27 cellular contexts compared by ENCODE assay signal in genomic region chr19:21891086-21891485, GRCh38.
"Had no signal": no experiment of that assay in that cellular context is flagged by ENCODE, and none has a peak within 500 bp of the region (broad histone marks: within the 10 kb centered on the region; RNA-seq: fewer than 3 reads in every experiment).

No MANE protein-coding gene starts in this region.

- H3K4me1 Mint-ChIP-seq: stimulated activated effector memory CD8-positive, alpha-beta T cell treated with anti-CD3 and anti-CD28 coated beads, Interleukin-12 subunit alpha, Interleukin-12 subunit beta, amount 100 ng/mL, for 72 hours; stimulated activated memory B cell treated with anti-CD40 and anti-IgM and Interleukin-4, amounts not matched to agents 10 μg/mL and 1 μg/mL and 100 μg/mL, for 72 hours; stimulated activated naive B cell treated with anti-CD40 and anti-IgM and Interleukin-4, amounts not matched to agents 10 μg/mL and 1 μg/mL and 100 μg/mL, for 72 hours; stimulated activated naive CD8-positive, alpha-beta T cell treated with anti-CD3 and anti-CD28 coated beads, Interleukin-15, amount 100 ng/mL, for 72 hours had no signal

- H3K27ac Mint-ChIP-seq: stimulated activated effector memory CD8-positive, alpha-beta T cell treated with anti-CD3 and anti-CD28 coated beads, Interleukin-12 subunit alpha, Interleukin-12 subunit beta, amount 100 ng/mL, for 72 hours; stimulated activated memory B cell treated with anti-CD40 and anti-IgM and Interleukin-4, amounts not matched to agents 10 μg/mL and 1 μg/mL and 100 μg/mL, for 72 hours; stimulated activated naive B cell treated with anti-CD40 and anti-IgM and Interleukin-4, amounts not matched to agents 10 μg/mL and 1 μg/mL and 100 μg/mL, for 72 hours; stimulated activated naive CD8-positive, alpha-beta T cell treated with anti-CD3 and anti-CD28 coated beads, Interleukin-15, Interleukin-2, amounts not matched to agents 100 ng/mL and 50 ng/mL, for 24 hours; type B pancreatic cell had no signal

- H3K36me3 Mint-ChIP-seq: stimulated activated effector memory CD8-positive, alpha-beta T cell treated with anti-CD3 and anti-CD28 coated beads, Interleukin-12 subunit alpha, Interleukin-12 subunit beta, amount 100 ng/mL, for 72 hours; stimulated activated memory B cell treated with anti-CD40 and anti-IgM and Interleukin-4, amounts not matched to agents 10 μg/mL and 1 μg/mL and 100 μg/mL, for 72 hours; stimulated activated naive B cell treated with anti-CD40 and anti-IgM and Interleukin-4, amounts not matched to agents 10 μg/mL and 1 μg/mL and 100 μg/mL, for 72 hours; type B pancreatic cell had no signal

- H3K4me3 ChIP-seq: stomach, suprapubic skin, testis, thoracic aorta, thyroid gland, tibial artery, tibial nerve, transverse colon, upper lobe of left lung, upper lobe of right lung, uterus, vagina had no signal

- H3K4me3 Mint-ChIP-seq: stimulated activated effector memory CD8-positive, alpha-beta T cell treated with anti-CD3 and anti-CD28 coated beads, Interleukin-12 subunit alpha, Interleukin-12 subunit beta, amount 100 ng/mL, for 72 hours; stimulated activated memory B cell treated with anti-CD40 and anti-IgM and Interleukin-4, amounts not matched to agents 10 μg/mL and 1 μg/mL and 100 μg/mL, for 72 hours; stimulated activated naive B cell treated with anti-CD40 and anti-IgM and Interleukin-4, amounts not matched to agents 10 μg/mL and 1 μg/mL and 100 μg/mL, for 72 hours; stimulated activated naive CD8-positive, alpha-beta T cell treated with anti-CD3 and anti-CD28 coated beads, Interleukin-15, amount 100 ng/mL, for 72 hours; stimulated activated naive CD8-positive, alpha-beta T cell treated with anti-CD3 and anti-CD28 coated beads, Interleukin-15, Interleukin-2, amounts not matched to agents 100 ng/mL and 50 ng/mL, for 24 hours; type B pancreatic cell had no signal

- H3K4me1 ChIP-seq: stomach, suprapubic skin, testis, thyroid gland, tibial artery, tibial nerve, transverse colon, upper lobe of left lung, upper lobe of right lung, uterus, vagina had no signal

- DNase-seq: stimulated activated CD4-positive, alpha-beta T cell treated with anti-CD3 and anti-CD28 coated beads, Interleukin-2, amount 100 ng/mL, for 48 hours; stimulated activated CD4-positive, alpha-beta T cell treated with anti-CD3 and anti-CD28 coated beads, Interleukin-4, amount 100 ng/mL, for 1 hour; stimulated activated CD4-positive, alpha-beta T cell treated with anti-CD3 and anti-CD28 coated beads, Interleukin-4, amount 100 ng/mL, for 24 hours; stimulated activated CD4-positive, alpha-beta T cell treated with anti-CD3 and anti-CD28 coated beads, Interleukin-4, amount 100 ng/mL, for 4 hours; stimulated activated CD8-positive, alpha-beta memory T cell treated with anti-CD3 and anti-CD28 coated beads, Interleukin-4, amount 100 ng/mL, for 48 hours; stimulated activated naive B cell treated with anti-CD40 and anti-IgM and Interleukin-4, amounts not matched to agents 10 μg/mL and 1 μg/mL and 100 μg/mL, for 72 hours; stimulated activated naive CD4-positive, alpha-beta T cell; stimulated activated naive CD4-positive, alpha-beta T cell treated with Interleukin-2 at 50 U/mL for 16 hours; stimulated activated naive CD8-positive, alpha-beta T cell treated with anti-CD3 and anti-CD28 coated beads, Interleukin-15, amount 100 ng/mL, for 72 hours; stimulated activated naive CD8-positive, alpha-beta T cell treated with anti-CD3 and anti-CD28 coated beads, Interleukin-15, Interleukin-2, amounts not matched to agents 100 U/mL and 50 U/mL, for 24 hours; stomach; substantia nigra; testis; thyroid gland; tibial artery; transverse colon; upper lobe of left lung; upper lobe of right lung; uterus had no signal

- H3K27me3 ChIP-seq: stomach, suprapubic skin, testis, thyroid gland, tibial artery, tibial nerve, transverse colon, upper lobe of left lung, upper lobe of right lung, uterus, vagina had no signal

- ATAC-seq: stimulated activated memory B cell treated with anti-CD40 and anti-IgM and Interleukin-4, amounts not matched to agents 10 μg/mL and 1 μg/mL and 100 μg/mL, for 72 hours; stimulated activated naive B cell treated with anti-CD40 and anti-IgM and Interleukin-4, amounts not matched to agents 10 μg/mL and 1 μg/mL and 100 μg/mL, for 72 hours; stimulated activated naive CD8-positive, alpha-beta T cell treated with anti-CD3 and anti-CD28 coated beads, Interleukin-15, amount 100 ng/mL, for 72 hours; stimulated activated naive CD8-positive, alpha-beta T cell treated with anti-CD3 and anti-CD28 coated beads, Interleukin-15, Interleukin-2, amounts not matched to agents 100 U/mL and 50 U/mL, for 24 hours; upper lobe of right lung had no signal

- H3K27me3 Mint-ChIP-seq: stimulated activated memory B cell treated with anti-CD40 and anti-IgM and Interleukin-4, amounts not matched to agents 10 μg/mL and 1 μg/mL and 100 μg/mL, for 72 hours; stimulated activated naive CD8-positive, alpha-beta T cell treated with anti-CD3 and anti-CD28 coated beads, Interleukin-15, Interleukin-2, amounts not matched to agents 100 ng/mL and 50 ng/mL, for 24 hours; type B pancreatic cell had no signal

- H3K36me3 ChIP-seq: stomach, suprapubic skin, thoracic aorta, thyroid gland, tibial artery, tibial nerve, transverse colon, upper lobe of left lung, upper lobe of right lung, uterus, vagina had no signal

- H3K9me3 ChIP-seq: testis, thyroid gland, upper lobe of right lung, uterus, vagina had no signal

- H3K27ac ChIP-seq: stomach, suprapubic skin, testis, thoracic aorta, thyroid gland, tibial artery, tibial nerve, transverse colon, upper lobe of left lung, upper lobe of right lung, uterus, vagina had no signal
